In the genomic region with DNA sequence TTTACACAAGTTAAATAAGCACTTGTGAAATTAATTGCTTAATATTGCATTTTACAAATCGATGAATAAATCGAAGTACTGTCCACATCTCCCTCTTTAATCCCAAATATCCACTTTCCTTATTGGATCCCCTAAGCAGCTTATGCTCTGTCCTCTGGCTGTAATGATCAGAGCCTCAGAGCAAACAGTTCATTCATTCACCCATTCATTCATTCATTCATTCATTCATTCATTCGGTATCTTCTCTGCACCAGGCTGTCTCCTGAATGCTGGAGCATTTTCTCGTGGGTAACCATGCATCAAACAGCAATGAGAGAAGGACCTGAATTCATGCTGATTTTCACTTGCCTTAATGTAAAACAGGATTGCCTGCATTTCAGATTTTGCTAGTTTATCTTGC, we compare ENCODE assay signal across 23 cellular contexts.
DNase-seq lines count a peak whose midpoint lies in the region; ATAC-seq, FAIRE-seq and TF ChIP-seq lines count a peak whose summit lies in the region.
"Had no signal": no experiment of that assay in that cellular context is flagged by ENCODE, and none has a peak within 500 bp of the region (broad histone marks: within the 10 kb centered on the region; RNA-seq: fewer than 3 reads in every experiment).

No MANE protein-coding gene starts in this region.

- BruUV-seq in OCI-LY7 (replicated peaks; lab: Mats Ljungman, UMichigan) (no TSS peak), K562 (replicated peaks; lab: Mats Ljungman, UMichigan) (no TSS peak)

- no peaks in the 10 kb centered on the region for H3K36me3 Mint-ChIP-seq in memory B cell
- H3K36me3 Mint-ChIP-seq: CD8-positive, alpha-beta T cell had no signal

- no peak overlapping the region for H3K4me3 ChIP-seq in OCI-LY7 (ENCODE audit: low read depth, low read length, poor library complexity, severe bottlenecking)
- no peak overlapping the region for H3K4me3 ChIP-seq in K562
- H3K4me3 ChIP-seq: BLaER1 had no signal

- H3K4me1 ChIP-seq in OCI-LY7 (ENCODE audit: insufficient read depth, low read length, poor library complexity, severe bottlenecking) = peaks cover 35% of the 10 kb centered on the region
- no peaks in the 10 kb centered on the region for H3K4me1 ChIP-seq in K562 (replicated peaks in 1 of 2; ENCODE audit: control insufficient read depth in 2 of 2, insufficient read depth in 2 of 2, low read length in 2 of 2)
- H3K4me1 ChIP-seq: BE2C, Caco-2 had no signal

- DNase-seq in OCI-LY7 (ENCODE audit: low spot score) = no peak
- no peak for DNase-seq in K562 (ENCODE audit: extremely low read depth in 1 of 4, low spot score in 3 of 4)
- DNase-seq in memory B cell (ENCODE audit: low spot score in 2 of 2) = no peak
- no peak for DNase-seq in AG08395 (ENCODE audit: low spot score)
- DNase-seq in Kasumi-1 (lab: John Stamatoyannopoulos, UW) = no peak
- no peak for DNase-seq in C1 segment of cervical spinal cord (lab: John Stamatoyannopoulos, UW)
- DNase-seq: 8988T; ACHN; AML-193; BE2C; Caco-2; Calu3; CD4-positive, alpha-beta T cell; CD8-positive, alpha-beta T cell; DMS79 treated with DMSO at 0.1 percent for 48 hours; GF-D8 had no signal

- no peaks in the 10 kb centered on the region for H3K36me3 ChIP-seq in OCI-LY7 (ENCODE audit: insufficient read depth, low read length)
- H3K36me3 ChIP-seq in K562 (ENCODE audit: control insufficient read depth, insufficient read depth, low read length) = no peaks in the 10 kb centered on the region
- H3K36me3 ChIP-seq: BE2C, BLaER1 had no signal

- H3K9ac ChIP-seq in K562 (ENCODE audit: insufficient read depth in 1 of 2, low read depth in 2 of 2, low read length in 2 of 2) = no peak overlapping the region
- H3K9ac ChIP-seq: BLaER1 had no signal

- FAIRE-seq in K562 (lab: Jason Lieb, UNC) = no peak
- FAIRE-seq: A204.1, D721Med, G401.6, GM12892, GM18507 had no signal

- peaks cover 4% of the 10 kb centered on the region for H3K9me3 Mint-ChIP-seq in memory B cell
- H3K9me3 Mint-ChIP-seq: CD4-positive, alpha-beta T cell; CD8-positive, alpha-beta T cell had no signal

- H3K27ac Mint-ChIP-seq in memory B cell = no peak overlapping the region
- H3K27ac Mint-ChIP-seq: CD4-positive, alpha-beta T cell; CD8-positive, alpha-beta T cell had no signal

- no peak for TF ChIP-seq EP300 in K562 (IDR thresholded peaks at IDR 0.05; ENCODE audit: low read length)

- in situ Hi-C loops in K562 (cut with MboI) = no loop called here

- H2AFZ ChIP-seq in OCI-LY7 (ENCODE audit: low read length) = no peak overlapping the region
- H2AFZ ChIP-seq in K562 (ENCODE audit: low read depth, low read length) = no peak overlapping the region

- TF ChIP-seq CTCF in OCI-LY7 (conservative IDR thresholded peaks at IDR 0.05; ENCODE audit: low read length) = no peak
- TF ChIP-seq CTCF in K562 (IDR thresholded peaks at IDR 0.05 in 2 of 3, conservative IDR thresholded peaks at IDR 0.05 in 1 of 3; ENCODE audit: insufficient read depth in 2 of 3, low read depth in 1 of 3, low read length in 3 of 3) = no peak

- intact Hi-C loops in OCI-LY7 (cut with micrococcal nuclease; ENCODE audit: unreplicated experiment) (no loop called here), K562 (cut with micrococcal nuclease) (no loop called here)

- no peak for TF ChIP-seq POLR2A in K562 (conservative IDR thresholded peaks at IDR 0.05)

- no peaks in the 10 kb centered on the region for H4K20me1 ChIP-seq in OCI-LY7 (ENCODE audit: insufficient read depth, low read length)
- no peaks in the 10 kb centered on the region for H4K20me1 ChIP-seq in K562 (replicated peaks; ENCODE audit: control insufficient read depth, insufficient read depth, low read length)
- H4K20me1 ChIP-seq: BLaER1 had no signal

- peaks cover 33% of the 10 kb centered on the region for H3K4me1 Mint-ChIP-seq in memory B cell

- H3K9me1 ChIP-seq in K562 (ENCODE audit: control insufficient read depth, insufficient read depth, low read length) = no peaks in the 10 kb centered on the region

- no peak overlapping the region for H3K27ac ChIP-seq in OCI-LY7 (ENCODE audit: low read depth, low read length, poor library complexity, severe bottlenecking)
- no peak overlapping the region for H3K27ac ChIP-seq in K562 (ENCODE audit: extremely low read depth, low read depth, low read length)
- H3K27ac ChIP-seq: BLaER1, C4-2B had no signal

- H3K4me3 Mint-ChIP-seq in memory B cell = peak overlapping the region; percentile 12
- H3K4me3 Mint-ChIP-seq: CD4-positive, alpha-beta T cell; CD8-positive, alpha-beta T cell had no signal

- H3K79me2 ChIP-seq in OCI-LY7 (ENCODE audit: insufficient read depth, low read depth, low read length) (no peaks in the 10 kb centered on the region), K562 (ENCODE audit: control insufficient read depth, insufficient read depth, low read length) (no peaks in the 10 kb centered on the region)

- peak overlapping the region; percentile 54 for H3K4me2 ChIP-seq in OCI-LY7 (ENCODE audit: low read length)
- H3K4me2 ChIP-seq in K562 (ENCODE audit: insufficient read depth, low read length) = no peak overlapping the region
- H3K4me2 ChIP-seq: BLaER1 had no signal

- H3K9me3 ChIP-seq in OCI-LY7 (ENCODE audit: low read length) (no peaks in the 10 kb centered on the region), K562 (replicated peaks; ENCODE audit: control insufficient read depth, insufficient read depth, low read depth, low read length) (no peaks in the 10 kb centered on the region)
- H3K9me3 ChIP-seq: BE2C, BLaER1, Caco-2 had no signal

- no peak for ATAC-seq in K562
- ATAC-seq in memory B cell (ENCODE audit: low read depth) = no peak
- ATAC-seq: CD8-positive, alpha-beta T cell had no signal

- TF ChIP-seq RAD21 in K562 (CRISPR knock-in tag; conservative IDR thresholded peaks at IDR 0.05 in 1 of 2, IDR thresholded peaks at IDR 0.05 in 1 of 2) = no peak

- CTCF ChIA-PET in OCI-LY7 (lab: Charles Lee; ENCODE audit: unreplicated experiment) = no interaction called here
- CTCF ChIA-PET in K562 (lab: Yijun Ruan, JAX; ENCODE audit: low intra/inter-chr PET ratio) = no interaction called here

- no peaks in the 10 kb centered on the region; a peak in 1 of 5 replicates for H3K27me3 ChIP-seq in K562 (ENCODE audit: control insufficient read depth in 2 of 2, insufficient read depth in 2 of 2, low read length in 2 of 2)
- H3K27me3 ChIP-seq: BE2C, BLaER1 had no signal

- POLR2A ChIA-PET in OCI-LY7 (lab: Charles Lee) = no interaction called here
- POLR2A ChIA-PET in K562 (lab: Yijun Ruan, JAX) = interaction anchor here (0.7 kb wide), 1 partner anchor 8 kb away, joined by 3 read pairs; no protein-coding TSS in a partner anchor

- H3K27me3 Mint-ChIP-seq in memory B cell = peaks cover 8% of the 10 kb centered on the region

- 1% methylated on average over 4 of the region's 4 CpGs for WGBS in K562 (ENCODE audit: insufficient coverage, low coverage, missing lambda C conversion rate)

- no peaks in the 10 kb centered on the region for H3K9me2 ChIP-seq in OCI-LY7 (ENCODE audit: insufficient read depth, low read length)

TF ChIP-seq in K562, 482 proteins besides CTCF, POLR2A, EP300 and RAD21:
- no peak for TF ChIP-seq HDGF (IDR thresholded peaks at IDR 0.05)
- TF ChIP-seq ZNF24 (IDR thresholded peaks at IDR 0.05) = peak; percentile 94
